23 cellular contexts compared by ENCODE assay signal in the genomic region with DNA sequence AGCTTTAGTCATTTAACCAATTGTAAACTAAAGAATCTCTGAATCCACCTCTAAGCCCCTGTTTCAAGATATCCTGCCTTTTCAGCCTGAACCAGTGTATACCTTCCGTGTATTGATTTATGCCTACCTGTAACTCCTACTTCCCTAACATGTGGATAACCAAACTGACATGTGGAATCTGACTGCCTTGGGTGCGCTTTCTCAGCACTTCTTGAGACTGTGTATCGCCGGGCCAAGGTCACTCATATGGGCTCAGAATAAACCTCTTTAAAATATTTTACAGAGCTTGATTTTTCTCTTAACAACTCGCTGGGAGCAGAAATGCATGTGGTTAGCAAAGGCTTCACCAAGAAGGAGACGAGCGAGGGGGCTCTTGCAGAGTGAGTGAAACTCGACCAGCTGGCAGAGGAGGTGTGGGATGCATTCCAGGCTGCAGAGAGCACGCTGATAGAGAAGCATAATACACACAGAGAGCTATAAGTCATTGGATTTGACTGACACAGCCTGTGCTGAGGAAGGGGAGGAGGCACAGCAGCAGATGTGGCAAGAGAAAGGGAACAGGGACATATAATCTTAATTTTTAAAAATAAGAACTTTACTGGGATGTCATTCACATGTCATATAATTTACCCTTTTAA.
A peak's percentile ranks its signal among the peaks of the same experiment; 100 is the strongest.
DNase-seq lines count a peak whose midpoint lies in the region; ATAC-seq and TF ChIP-seq lines count a peak whose summit lies in the region.
"Had no signal": no experiment of that assay in that cellular context is flagged by ENCODE, and none has a peak within 500 bp of the region (broad histone marks: within the 10 kb centered on the region; RNA-seq: fewer than 3 reads in every experiment).

No MANE protein-coding gene starts in this region.

- no peak for TF ChIP-seq CTCF in brain (conservative IDR thresholded peaks at IDR 0.05)

- H3K9me3 Mint-ChIP-seq in brain: peaks cover 4 to 17% (median 6%) of the 10 kb centered on the region in 5 experiments

- peak overlapping the region in 4 of 5 experiments; percentile 4 to 32 (median 13) for H3K27ac Mint-ChIP-seq in brain
- H3K27ac Mint-ChIP-seq: CD4-positive, alpha-beta memory T cell; GM23338; stimulated activated naive CD8-positive, alpha-beta T cell treated with anti-CD3 and anti-CD28 coated beads, Interleukin-15, Interleukin-2, amounts not matched to agents 100 ng/mL and 50 ng/mL, for 24 hours had no signal

- no peaks in the 10 kb centered on the region for H3K27me3 Mint-ChIP-seq in brain
- H3K27me3 Mint-ChIP-seq: CD4-positive, alpha-beta memory T cell; stimulated activated naive CD8-positive, alpha-beta T cell treated with anti-CD3 and anti-CD28 coated beads, Interleukin-15, Interleukin-2, amounts not matched to agents 100 ng/mL and 50 ng/mL, for 24 hours had no signal

- peak; percentile 63 for DNase-seq in DMS 273 (lab: John Stamatoyannopoulos, UW; ENCODE audit: unreplicated experiment)
- peak; percentile 72 for DNase-seq in NCI-H2171 treated with DMSO at 0.1 percent for 48 hours (lab: John Stamatoyannopoulos, UW)
- peak; percentile 69 for DNase-seq in iris pigment epithelial cell (ENCODE audit: low read depth)
- no peak for DNase-seq in SW 1271 (lab: John Stamatoyannopoulos, UW)
- no peak for DNase-seq in HuH-7.5 (ENCODE audit: low spot score)
- DNase-seq in activated CD4-positive, CD25-positive, alpha-beta regulatory T cell (lab: John Stamatoyannopoulos, UW): no peak
- DNase-seq: activated CD8-positive, alpha-beta memory T cell treated with anti-CD3 and anti-CD28 coated beads, Interleukin-2, amount 50 U/mL, for 4 hours; activated effector memory CD4-positive, alpha-beta T cell treated with Interleukin-2 at 50 U/mL for 16 hours; adrenal gland; CD4-positive, alpha-beta memory T cell; central memory CD4-positive, alpha-beta T cell; DND-41; erythroblast; left colon; NCI-H2081 treated with DMSO at 0.1 percent for 48 hours; NCI-H69; SHP77 treated with DMSO at 0.1 percent for 48 hours; stimulated activated CD4-positive, alpha-beta T cell treated with anti-CD3 and anti-CD28 coated beads, Interleukin-4, amount 100 ng/mL, for 24 hours; tibial artery had no signal

- peaks cover 20% of the 10 kb centered on the region for H3K4me1 Mint-ChIP-seq in brain
- H3K4me1 Mint-ChIP-seq: CD4-positive, alpha-beta memory T cell had no signal

- peaks cover 3% of the 10 kb centered on the region for H3K36me3 Mint-ChIP-seq in brain
- H3K36me3 Mint-ChIP-seq: CD4-positive, alpha-beta memory T cell had no signal

- no peak overlapping the region for H3K4me3 Mint-ChIP-seq in brain
- H3K4me3 Mint-ChIP-seq: CD4-positive, alpha-beta memory T cell; GM23338; stimulated activated naive CD8-positive, alpha-beta T cell treated with anti-CD3 and anti-CD28 coated beads, Interleukin-15, Interleukin-2, amounts not matched to agents 100 ng/mL and 50 ng/mL, for 24 hours had no signal

- no peak for ATAC-seq in GM19455 (IDR thresholded peaks at IDR 0.05; ENCODE audit: unreplicated experiment)
- ATAC-seq: GM23338, left colon had no signal

Comparison
In these comparisons a context has a peak if more than half of its experiments do, and no peak if none do; other contexts are left out.
1. DNase-seq: peak in DMS 273 (single experiment), NCI-H2171 treated with DMSO at 0.1 percent for 48 hours (single experiment) and iris pigment epithelial cell (single experiment); none in SW 1271 (0 of 2), HuH-7.5 (single experiment) and activated CD4-positive, CD25-positive, alpha-beta regulatory T cell (0 of 4).